Comparison of ENCODE assay signal across 21 cellular contexts in genomic region chrX:66919280-66919832, GRCh38.
DNase-seq lines count a peak whose midpoint lies in the region; ATAC-seq, FAIRE-seq and TF ChIP-seq lines count a peak whose summit lies in the region.
"Had no signal": no experiment of that assay in that cellular context is flagged by ENCODE, and none has a peak within 500 bp of the region (broad histone marks: within the 10 kb centered on the region; RNA-seq: fewer than 3 reads in every experiment).

No MANE protein-coding gene starts in this region.

- no peaks in the 10 kb centered on the region for H3K9me3 ChIP-seq in breast epithelium

- no peaks in the 10 kb centered on the region for H3K4me1 ChIP-seq in breast epithelium

- intact Hi-C loops in breast epithelium (cut with DNase I; ENCODE audit: low total_unique reads), result no loop called here

- H3K4me3 ChIP-seq in epithelial cell of proximal tubule (ENCODE audit: low read depth, low read length), result no peak overlapping the region
- H3K4me3 ChIP-seq in breast epithelium, result no peak overlapping the region
- H3K4me3 ChIP-seq: GM23338 had no signal

- in situ Hi-C loops in KBM-7 (cut with MboI; ENCODE audit: low pct_unique_long_range_greater_than_20kb, low sequenced_read_pairs), result no loop called here

- peak overlapping the region; percentile 40 to 69 (median 65) for H3K27ac Mint-ChIP-seq in nephron
- H3K27ac Mint-ChIP-seq: CD8-positive, alpha-beta T cell; GM23338 had no signal

- H3K36me3 Mint-ChIP-seq in nephron (ENCODE audit: low read depth), result no peaks in the 10 kb centered on the region
- H3K36me3 Mint-ChIP-seq: CD8-positive, alpha-beta T cell had no signal

- peaks cover 17% of the 10 kb centered on the region for H3K4me1 Mint-ChIP-seq in nephron
- H3K4me1 Mint-ChIP-seq: GM23338 had no signal

- no peak overlapping the region for H3K4me3 Mint-ChIP-seq in nephron
- H3K4me3 Mint-ChIP-seq: CD8-positive, alpha-beta T cell; GM23338 had no signal

- no peaks in the 10 kb centered on the region for H3K36me3 ChIP-seq in breast epithelium

- H3K27ac ChIP-seq in 22Rv1 (peak overlapping the region; percentile 66), breast epithelium (no peak overlapping the region)

- peaks cover 0 to 14% of the 10 kb centered on the region in 2 donors for H3K27me3 ChIP-seq in breast epithelium

- ATAC-seq in HG03135 (IDR thresholded peaks at IDR 0.05; ENCODE audit: unreplicated experiment), result no peak
- ATAC-seq: CD8-positive, alpha-beta T cell; GM23338; HCT116 had no signal

- no peak for TF ChIP-seq POLR2A in breast epithelium (IDR thresholded peaks at IDR 0.05)

- peaks cover 8% of the 10 kb centered on the region for H3K9me3 Mint-ChIP-seq in nephron
- H3K9me3 Mint-ChIP-seq: CD8-positive, alpha-beta T cell had no signal

- H3K27me3 Mint-ChIP-seq in nephron (ENCODE audit: low read depth), result no peaks in the 10 kb centered on the region

- TF ChIP-seq CTCF in 22Rv1 (IDR thresholded peaks at IDR 0.05) (no peak), epithelial cell of proximal tubule (conservative IDR thresholded peaks at IDR 0.05; ENCODE audit: low read depth, low read length) (no peak), nephron (IDR thresholded peaks at IDR 0.05; ENCODE audit: unreplicated experiment in 3 of 3) (no peak), breast epithelium (IDR thresholded peaks at IDR 0.05) (no peak)

- peak; percentile 4 for DNase-seq in RCC 7860 (ENCODE audit: low spot score)
- DNase-seq in epithelial cell of proximal tubule (ENCODE audit: low read depth), result peak; percentile 67
- DNase-seq in stimulated activated CD4-positive, alpha-beta T cell treated with anti-CD3 and anti-CD28 coated beads, Interleukin-1b, Interleukin-23, amount 100 ng/mL, for 48 hours, result no peak
- no peak for DNase-seq in KBM-7
- DNase-seq in breast epithelium (ENCODE audit: low spot score in 2 of 2), result no peak
- DNase-seq: 8988T; CD8-positive, alpha-beta T cell; DND-41; Karpas-422; NCI-H1930; NCI-H2171; NCI-H446; NCI-H69 had no signal

- no peak for FAIRE-seq in RCC 7860 (lab: Jason Lieb, UNC)
- FAIRE-seq: D721Med, G401.6, GM18507 had no signal

Comparison
In these comparisons a context has a peak if more than half of its experiments do, and no peak if none do; other contexts are left out.
1. DNase-seq: peak in RCC 7860 (single experiment) and epithelial cell of proximal tubule (single experiment); none in stimulated activated CD4-positive, alpha-beta T cell treated with anti-CD3 and anti-CD28 coated beads, Interleukin-1b, Interleukin-23, amount 100 ng/mL, for 48 hours (single experiment), KBM-7 (single experiment) and breast epithelium (0 of 2).